15 cellular contexts compared by ENCODE assay signal in genomic region chr16:23570992-23571632, GRCh38. TPM values are rescaled to one million over a fixed set of nuclear protein-coding genes. Genes with fewer than 3 reads are reported as not detected.
DNase-seq lines count a peak whose midpoint lies in the region; ATAC-seq, FAIRE-seq and TF ChIP-seq lines count a peak whose summit lies in the region.
"Had no signal": no experiment of that assay in that cellular context is flagged by ENCODE, and none has a peak within 500 bp of the region (broad histone marks: within the 10 kb centered on the region; RNA-seq: fewer than 3 reads in every experiment).

No MANE protein-coding gene starts in this region.

- FAIRE-seq in GM12892 (lab: Jason Lieb, UNC): no peak
- FAIRE-seq: GM18507 had no signal

- peaks cover 26% of the 10 kb centered on the region for H3K4me1 Mint-ChIP-seq in activated B cell treated with CpG ODN at 0.5 μM for 24 hours
- H3K4me1 Mint-ChIP-seq: activated T-helper 17 cell treated with anti-CD3 and anti-CD28 coated beads, Interleukin-2, amount 50 U/mL, for 72 hours had no signal

- H3K4me3 Mint-ChIP-seq in activated B cell treated with CpG ODN at 0.5 μM for 24 hours: peak overlapping the region; percentile 26
- H3K4me3 Mint-ChIP-seq: activated T-helper 17 cell treated with anti-CD3 and anti-CD28 coated beads, Interleukin-2, amount 50 U/mL, for 72 hours; natural killer cell had no signal

- no peaks in the 10 kb centered on the region for H3K27me3 Mint-ChIP-seq in activated B cell treated with CpG ODN at 0.5 μM for 24 hours
- H3K27me3 Mint-ChIP-seq: activated T-helper 17 cell treated with anti-CD3 and anti-CD28 coated beads, Interleukin-2, amount 50 U/mL, for 72 hours had no signal

- no peaks in the 10 kb centered on the region for H3K9me3 Mint-ChIP-seq in activated B cell treated with CpG ODN at 0.5 μM for 24 hours
- H3K9me3 Mint-ChIP-seq: activated T-helper 17 cell treated with anti-CD3 and anti-CD28 coated beads, Interleukin-2, amount 50 U/mL, for 72 hours; natural killer cell had no signal

- H3K27ac Mint-ChIP-seq in activated B cell treated with CpG ODN at 0.5 μM for 24 hours: peak overlapping the region; percentile 82
- H3K27ac Mint-ChIP-seq: activated T-helper 17 cell treated with anti-CD3 and anti-CD28 coated beads, Interleukin-2, amount 50 U/mL, for 72 hours; natural killer cell had no signal

- peak; percentile 71 for ATAC-seq in activated B cell treated with CpG ODN at 0.5 μM for 24 hours (ENCODE audit: low read depth)
- ATAC-seq: activated T-helper 17 cell treated with anti-CD3 and anti-CD28 coated beads, Interleukin-2, amount 50 U/mL, for 72 hours; HCT116; natural killer cell had no signal

- peaks cover 65% of the 10 kb centered on the region for H3K36me3 Mint-ChIP-seq in activated B cell treated with CpG ODN at 0.5 μM for 24 hours (ENCODE audit: low read depth)
- H3K36me3 Mint-ChIP-seq: natural killer cell had no signal

- CTCF ChIA-PET in GM10248 (lab: Yijun Ruan, JAX) (interaction anchor here (3.4 to 5.2 kb wide), 2 partner anchors 12 to 26 kb away, joined by 14 to 34 read pairs; partner anchors contain the start of genes EARS2 and UBFD1), activated B cell treated with CpG ODN at 0.5 μM for 24 hours (lab: Charles Lee) (interaction anchor here (1.0 to 1.4 kb wide), 2 partner anchors 14 to 26 kb away, joined by 3 to 4 read pairs; partner anchors contain the start of genes EARS2, NDUFAB1 and UBFD1)

- no peak for TF ChIP-seq POLR2A in GM12892 (IDR thresholded peaks at IDR 0.05; ENCODE audit: low read depth, low read length)

- no peak for TF ChIP-seq CTCF in GM10248 (IDR thresholded peaks at IDR 0.05; ENCODE audit: control extremely low read depth, extremely low read depth, low read depth, missing control alignments)
- TF ChIP-seq CTCF in activated B cell treated with CpG ODN at 0.5 μM for 24 hours (IDR thresholded peaks at IDR 0.05): no peak

- DNase-seq in GM10248 (ENCODE audit: extremely low spot score) (peak; percentile 42), MV-4-11 (lab: John Stamatoyannopoulos, UW) (peak; percentile 95), activated B cell treated with CpG ODN at 0.5 μM for 24 hours (no peak), putamen (ENCODE audit: low spot score) (peak; percentile 24), GM12892 (ENCODE audit: insufficient read length) (no peak), T1000 (lab: John Stamatoyannopoulos, UW) (no peak)
- DNase-seq in activated CD8-positive, alpha-beta memory T cell treated with anti-CD3 and anti-CD28 coated beads, Interleukin-2, amount 50 U/mL, for 48 hours: no peak
- DNase-seq: activated CD8-positive, alpha-beta memory T cell treated with anti-CD3 and anti-CD28 coated beads for 24 hours; dorsolateral prefrontal cortex; natural killer cell; NCI-H1694 treated with DMSO at 0.1 percent for 48 hours; stimulated activated CD4-positive, alpha-beta T cell treated with anti-CD3 and anti-CD28 coated beads, Interleukin-4, amount 100 ng/mL, for 4 hours had no signal

- intact Hi-C loops in activated B cell treated with CpG ODN at 0.5 μM for 24 hours (cut with micrococcal nuclease): no loop called here

- POLR2A ChIA-PET in GM10248 (lab: Yijun Ruan, JAX): no interaction called here
- POLR2A ChIA-PET in activated B cell treated with CpG ODN at 0.5 μM for 24 hours (lab: Charles Lee): interaction anchor here (0.6 to 1.6 kb wide), 4 partner anchors 12 to 389 kb away, joined by 3 to 6 read pairs (median 3); no protein-coding TSS in a partner anchor

RNA-seq across cellular contexts. Expression of gene UBFD1, which starts 13.6 kb away (rescaled TPM):
- total RNA-seq in activated B cell treated with CpG ODN at 0.5 μM for 24 hours: 47.9 and 52.2 TPM in 2 replicates
- polyA plus RNA-seq in GM12892 (2012; ENCODE audit: missing spikeins): 20.8 TPM

RNA-seq across cellular contexts. Expression of gene EARS2, which starts 14.0 kb away (rescaled TPM):
- total RNA-seq in activated B cell treated with CpG ODN at 0.5 μM for 24 hours: 24.9 and 27.5 TPM in 2 replicates
- polyA plus RNA-seq in GM12892 (2012; ENCODE audit: missing spikeins): 20.7 TPM

RNA-seq across cellular contexts. Expression of gene NDUFAB1, which starts 25.0 kb away (rescaled TPM):
- 68.4 and 74.5 TPM in 2 replicates for total RNA-seq in activated B cell treated with CpG ODN at 0.5 μM for 24 hours
- 143 TPM for polyA plus RNA-seq in GM12892 (2012; ENCODE audit: missing spikeins)

Comparison
In these comparisons a context has a peak if more than half of its experiments do, and no peak if none do; other contexts are left out.
1. DNase-seq: peak in GM10248 (single experiment), MV-4-11 (single experiment) and putamen (single experiment); none in activated B cell treated with CpG ODN at 0.5 μM for 24 hours (single experiment), GM12892 (single experiment), activated CD8-positive, alpha-beta memory T cell treated with anti-CD3 and anti-CD28 coated beads, Interleukin-2, amount 50 U/mL, for 48 hours (single experiment) and T1000 (single experiment).